8 cellular contexts compared by ENCODE assay signal in genomic region chr17:6443692-6444572, GRCh38. TPM values are rescaled to one million over a fixed set of nuclear protein-coding genes. Genes with fewer than 3 reads are reported as not detected.
DNase-seq lines count a peak whose midpoint lies in the region; ATAC-seq and TF ChIP-seq lines count a peak whose summit lies in the region.

PIMREG (plus strand) TSS chr17:6444455; CDS start chr17:6445111, 656 bp downstream.

- no peaks in the 10 kb centered on the region for H3K79me2 ChIP-seq in ACC112 (ENCODE audit: control insufficient read depth, insufficient read depth, low read length, unreplicated experiment)

- peak within 1 kb of the TSS; percentile 96 for H3K4me3 Mint-ChIP-seq in chondrocyte (ENCODE audit: unreplicated experiment)

- H2AFZ ChIP-seq in ACC112 (ENCODE audit: low read length, unreplicated experiment): peak within 1 kb of the TSS; percentile 98

- H3K9me3 Mint-ChIP-seq in chondrocyte (ENCODE audit: low read depth): no peaks in the 10 kb centered on the region

- H3K36me3 Mint-ChIP-seq in chondrocyte (ENCODE audit: low read depth): no peaks in the 10 kb centered on the region

- ATAC-seq in GM18868 (IDR thresholded peaks at IDR 0.05; ENCODE audit: unreplicated experiment) (peak; percentile 91), HG03108 (IDR thresholded peaks at IDR 0.05; ENCODE audit: unreplicated experiment) (peak; percentile 85)

- no peaks in the 10 kb centered on the region for H3K36me3 ChIP-seq in ACC112 (ENCODE audit: insufficient read depth, low read length)

- H3K4me1 Mint-ChIP-seq in chondrocyte (ENCODE audit: low read depth): peaks cover 12% of the 10 kb centered on the region

- peaks cover 12% of the 10 kb centered on the region for H3K4me1 ChIP-seq in ACC112 (ENCODE audit: control insufficient read depth, insufficient read depth, low read length, unreplicated experiment)

- H3K27me3 Mint-ChIP-seq in chondrocyte (ENCODE audit: low read depth): no peaks in the 10 kb centered on the region

- peak within 1 kb of the TSS; percentile 69 for H3K27ac ChIP-seq in ACC112 (ENCODE audit: low read depth, low read length)

- H3K27me3 ChIP-seq in ACC112 (ENCODE audit: insufficient read depth, low read length): no peaks in the 10 kb centered on the region

- H3K27ac Mint-ChIP-seq in chondrocyte (ENCODE audit: unreplicated experiment): peak within 1 kb of the TSS; percentile 97

- DNase-seq in NCI-H2227 treated with DMSO at 0.1 percent for 48 hours (lab: John Stamatoyannopoulos, UW) (peak; percentile 88), chondrocyte (ENCODE audit: low spot score) (peak; percentile 97), kidney tubule cell (ENCODE audit: low spot score) (peak; percentile 94)
- DNase-seq in activated CD4-positive, alpha-beta T cell treated with anti-CD3 and anti-CD28 coated beads for 1 hour: peak; percentile 86
- peak; percentile 91 to 96 for DNase-seq in stimulated activated CD4-positive, alpha-beta T cell treated with anti-CD3 and anti-CD28 coated beads, Interleukin-15, amount 100 ng/mL, for 48 hours (ENCODE audit: low read depth in 2 of 2)

- H3K4me3 ChIP-seq in ACC112 (ENCODE audit: low read depth, low read length): peak within 1 kb of the TSS; percentile 96

- TF ChIP-seq CTCF in chondrocyte (IDR thresholded peaks at IDR 0.05): no peak

RNA-seq across cellular contexts. Expression of gene PIMREG, which starts in this region (rescaled TPM):
- total RNA-seq in chondrocyte: 5.2 to 7.4 TPM (median 7.0 TPM) in 3 replicates

Comparison
In these comparisons a context has a peak if more than half of its experiments do, and no peak if none do; other contexts are left out.
1. Peak in every context shown above with its lines: DNase-seq, ATAC-seq, H3K4me3 ChIP-seq and H3K27ac ChIP-seq.